ENCODE assay signal across 8 cellular contexts in genomic region chr13:28636677-28637317, GRCh38. TPM values are rescaled to one million over a fixed set of nuclear protein-coding genes. Genes with fewer than 3 reads are reported as not detected.
DNase-seq lines count a peak whose midpoint lies in the region; ATAC-seq and TF ChIP-seq lines count a peak whose summit lies in the region.

No MANE protein-coding gene starts in this region.

- no peaks in the 10 kb centered on the region for H3K36me3 ChIP-seq in upper lobe of right lung

- no peak overlapping the region for H3K27ac ChIP-seq in upper lobe of right lung

- peaks cover 0 to 14% (median 5%) of the 10 kb centered on the region in 5 donors for H3K27me3 Mint-ChIP-seq in naive thymus-derived CD8-positive, alpha-beta T cell

- DNase-seq in A172 (ENCODE audit: low spot score) (peak; percentile 75), GM12865 (ENCODE audit: low read depth) (peak; percentile 84), NCI-H748 (lab: John Stamatoyannopoulos, UW; ENCODE audit: unreplicated experiment) (peak; percentile 76), erythroblast (lab: John Stamatoyannopoulos, UW) (peak; percentile 48 to 57), upper lobe of right lung (no peak)
- peak; percentile 5 for DNase-seq in activated CD8-positive, alpha-beta memory T cell treated with anti-CD3 and anti-CD28 coated beads, Interleukin-2, amount 50 U/mL, for 1 hour (ENCODE audit: extremely low read depth)
- DNase-seq in naive thymus-derived CD8-positive, alpha-beta T cell: peak in 8 of 10 donors; percentile 28 to 66 (median 38)

- H3K27ac Mint-ChIP-seq in naive thymus-derived CD8-positive, alpha-beta T cell: peak overlapping the region in 4 of 10 donors; percentile 17 to 46 (median 20)

- TF ChIP-seq POLR2A in erythroblast (IDR thresholded peaks at IDR 0.05; ENCODE audit: low read length): no peak

- POLR2A ChIA-PET in naive thymus-derived CD8-positive, alpha-beta T cell (lab: Charles Lee): interaction anchor here (0.6 kb wide), 1 partner anchor 397 kb away, joined by 4 read pairs; no protein-coding TSS in a partner anchor

- H3K4me1 ChIP-seq in upper lobe of right lung: peaks cover 4% of the 10 kb centered on the region

- ATAC-seq in HG03135 (IDR thresholded peaks at IDR 0.05; ENCODE audit: unreplicated experiment) (peak; percentile 52), upper lobe of right lung (peak; percentile 97)
- peak; percentile 71 to 91 for ATAC-seq in naive thymus-derived CD8-positive, alpha-beta T cell

- no peaks in the 10 kb centered on the region for H3K27me3 ChIP-seq in upper lobe of right lung

- H3K4me1 Mint-ChIP-seq in naive thymus-derived CD8-positive, alpha-beta T cell: peaks cover 5 to 26% (median 7%) of the 10 kb centered on the region in 4 donors

- no peaks in the 10 kb centered on the region for H3K9me3 ChIP-seq in upper lobe of right lung

- no peaks in the 10 kb centered on the region for H3K9me3 Mint-ChIP-seq in naive thymus-derived CD8-positive, alpha-beta T cell

- intact Hi-C loops in upper lobe of right lung (cut with DNase I): loop anchor here (10.0 kb wide), 1 partner anchor 312 kb away; no protein-coding TSS in a partner anchor

- no peak overlapping the region for H3K4me3 ChIP-seq in GM12865 (ENCODE audit: low read depth, low read length)
- H3K4me3 ChIP-seq in upper lobe of right lung: no peak overlapping the region

- peak overlapping the region in 7 of 10 donors; percentile 2 to 76 (median 37) for H3K4me3 Mint-ChIP-seq in naive thymus-derived CD8-positive, alpha-beta T cell

- H3K36me3 Mint-ChIP-seq in naive thymus-derived CD8-positive, alpha-beta T cell: no peaks in the 10 kb centered on the region

- peak; percentile 79 for TF ChIP-seq CTCF in GM12865 (IDR thresholded peaks at IDR 0.05; ENCODE audit: insufficient read depth, low read depth, low read length, missing control alignments)
- peak; percentile 91 for TF ChIP-seq CTCF in upper lobe of right lung (IDR thresholded peaks at IDR 0.05)

RNA-seq across cellular contexts. Expression of gene POMP, which starts 22.1 kb away (rescaled TPM):
- total RNA-seq in A172 (2014; rRNA removed; shearing (Covaris generic)): 135 and 234 TPM in 2 replicates
- total RNA-seq in naive thymus-derived CD8-positive, alpha-beta T cell: 10 to 100 TPM; 19.9 to 21.3 TPM
- polyA plus RNA-seq in naive thymus-derived CD8-positive, alpha-beta T cell: 10 to 100 TPM; 74.9 to 93.4 (median 90.5) TPM
- 56.5 TPM for total RNA-seq in upper lobe of right lung
